8 cellular contexts compared by ENCODE assay signal in genomic region chr1:39081266-39082139, GRCh38. TPM values are rescaled to one million over a fixed set of nuclear protein-coding genes. Genes with fewer than 3 reads are reported as not detected.
DNase-seq lines count a peak whose midpoint lies in the region; ATAC-seq and TF ChIP-seq lines count a peak whose summit lies in the region.

No MANE protein-coding gene starts in this region.

- H3K4me1 ChIP-seq in GM23338 (ENCODE audit: insufficient read depth) (peaks cover 5% of the 10 kb centered on the region; the same call in 1 of the 2 replicates), esophagus squamous epithelium (peaks cover 8 to 31% (median 12%) of the 10 kb centered on the region in 3 donors), neural progenitor cell (peaks cover 4% of the 10 kb centered on the region)

- H3K27ac ChIP-seq in GM23338 (ENCODE audit: low read depth) (no peak overlapping the region), esophagus squamous epithelium (peak overlapping the region in 1 of 4 donors; percentile 17), neural progenitor cell (no peak overlapping the region)

- H2AFZ ChIP-seq in GM23338 = no peak overlapping the region
- H2AFZ ChIP-seq in neural progenitor cell (replicated peaks) = peak overlapping the region; percentile 79

- peak; percentile 66 for ATAC-seq in GM23338

- peaks cover 6% of the 10 kb centered on the region; the same call in 1 of the 2 replicates for H3K79me2 ChIP-seq in GM23338 (replicated peaks; ENCODE audit: insufficient read depth)
- H3K79me2 ChIP-seq in neural progenitor cell (ENCODE audit: low read depth) = no peaks in the 10 kb centered on the region

- peak overlapping the region; percentile 75 for H3K4me3 Mint-ChIP-seq in GM23338
- H3K4me3 Mint-ChIP-seq in neural progenitor cell = peak overlapping the region; percentile 92

- TF ChIP-seq POLR2A in esophagus squamous epithelium (IDR thresholded peaks at IDR 0.05) = no peak

- no peak overlapping the region for H3K27ac Mint-ChIP-seq in GM23338
- no peak overlapping the region for H3K27ac Mint-ChIP-seq in neural progenitor cell

- peaks cover 7% of the 10 kb centered on the region for H4K20me1 ChIP-seq in GM23338 (replicated peaks; ENCODE audit: insufficient read depth)
- peaks cover 18% of the 10 kb centered on the region for H4K20me1 ChIP-seq in neural progenitor cell (ENCODE audit: low read depth)

- no peak for TF ChIP-seq CTCF in AG10803 (conservative IDR thresholded peaks at IDR 0.05; ENCODE audit: low read length)
- TF ChIP-seq CTCF in GM23338 (conservative IDR thresholded peaks at IDR 0.05; ENCODE audit: low read depth in 2 of 2) = no peak
- no peak for TF ChIP-seq CTCF in WI38 (IDR thresholded peaks at IDR 0.05; ENCODE audit: low read depth, low read length)
- TF ChIP-seq CTCF in esophagus squamous epithelium (IDR thresholded peaks at IDR 0.05) = peak in 1 of 6 experiments; percentile 9
- TF ChIP-seq CTCF in neural progenitor cell (IDR thresholded peaks at IDR 0.05) = peak; percentile 28

- H3K27me3 ChIP-seq in GM23338 (ENCODE audit: insufficient read depth) (peaks cover 21% of the 10 kb centered on the region), esophagus squamous epithelium (peaks cover 0 to 54% (median 0%) of the 10 kb centered on the region in 4 donors), neural progenitor cell (peaks cover 19% of the 10 kb centered on the region)

- 0% methylated on average over 1 of the region's 117 CpGs; no CpG with 5 or more reads in 1 of the 2 donors for WGBS in esophagus squamous epithelium, 2 donors

- H3K4me3 ChIP-seq in AG10803 (ENCODE audit: low read length) (peak overlapping the region; percentile 55), GM23338 (peak overlapping the region; percentile 67), WI38 (ENCODE audit: low read depth, low read length) (peak overlapping the region; percentile 58), esophagus squamous epithelium (peak overlapping the region; percentile 40 to 74 (median 53)), neural progenitor cell (peak overlapping the region; percentile 96)

- peaks cover 15% of the 10 kb centered on the region for H3K4me1 Mint-ChIP-seq in GM23338
- H3K4me1 Mint-ChIP-seq in neural progenitor cell = peaks cover 23% of the 10 kb centered on the region

- no peak for DNase-seq in AG10803 (ENCODE audit: low read depth)
- DNase-seq in GM23338 (ENCODE audit: low spot score) = no peak
- DNase-seq in esophagus squamous epithelium (lab: John Stamatoyannopoulos, UW) = no peak
- DNase-seq in neural progenitor cell (ENCODE audit: low spot score) = no peak
- no peak for DNase-seq in kidney glomerular epithelial cell (lab: John Stamatoyannopoulos, UW)
- DNase-seq in effector CD4-positive, alpha-beta T cell = no peak
- DNase-seq in foreskin melanocyte = no peak

- H3K27me3 Mint-ChIP-seq in GM23338 (ENCODE audit: insufficient read depth, low read depth, poor library complexity) (peaks cover 18% of the 10 kb centered on the region), neural progenitor cell (ENCODE audit: insufficient read depth, low read depth) (peaks cover 7% of the 10 kb centered on the region)

- H3K9me3 ChIP-seq in esophagus squamous epithelium = no peaks in the 10 kb centered on the region
- no peaks in the 10 kb centered on the region for H3K9me3 ChIP-seq in neural progenitor cell (ENCODE audit: low read depth)

- no peaks in the 10 kb centered on the region for H3K36me3 ChIP-seq in GM23338 (ENCODE audit: insufficient read depth)
- H3K36me3 ChIP-seq in esophagus squamous epithelium = no peaks in the 10 kb centered on the region
- H3K36me3 ChIP-seq in neural progenitor cell = no peaks in the 10 kb centered on the region

- H3K36me3 Mint-ChIP-seq in GM23338 (ENCODE audit: low read depth) (no peaks in the 10 kb centered on the region; the same call in 2 of the 3 replicates), neural progenitor cell (no peaks in the 10 kb centered on the region)

- no peaks in the 10 kb centered on the region for H3K9me3 Mint-ChIP-seq in GM23338
- H3K9me3 Mint-ChIP-seq in neural progenitor cell = no peaks in the 10 kb centered on the region

- H3F3A ChIP-seq in GM23338 (replicated peaks; ENCODE audit: low read depth) (peaks cover 20% of the 10 kb centered on the region), neural progenitor cell (ENCODE audit: low read depth) (peaks cover 20% of the 10 kb centered on the region)

- peak overlapping the region; percentile 25 for H3K9ac ChIP-seq in neural progenitor cell

- H3K9me2 ChIP-seq in GM23338 (ENCODE audit: insufficient read depth) = no peaks in the 10 kb centered on the region

- intact Hi-C loops in esophagus squamous epithelium (cut with DNase I) = no loop called here

- peak overlapping the region; percentile 91 for H3K4me2 ChIP-seq in GM23338
- H3K4me2 ChIP-seq in neural progenitor cell = peak overlapping the region; percentile 99

TF ChIP-seq in GM23338, 12 proteins besides CTCF, POLR2A, EP300 and RAD21:
- peak; percentile 21; the same call in 1 of the 2 replicates for TF ChIP-seq POLR2AphosphoS5 (IDR thresholded peaks at IDR 0.05; ENCODE audit: low read depth)
- no peak for TF ChIP-seq JUNB (IDR thresholded peaks at IDR 0.05; ENCODE audit: unreplicated experiment)

RNA-seq across cellular contexts. Expression of gene NDUFS5, which starts 55.4 kb away (rescaled TPM):
- total RNA-seq in GM23338 (2014; rRNA removed; shearing (Covaris generic)) = 532 and 878 TPM in 2 replicates
- 2,534 and 2,723 TPM in 2 replicates for polyA plus RNA-seq in GM23338 (2016; fragmentation: Nextera tagmentation; extraction: Ambion mirVana)
- total RNA-seq in esophagus squamous epithelium = 100 to 1,000 TPM; 300 to 496 (median 418) TPM
- 414 and 738 TPM in 2 replicates for total RNA-seq in neural progenitor cell (ENCODE audit: low replicate concordance)
